ENCODE assay signal across 12 cellular contexts in the genomic region with DNA sequence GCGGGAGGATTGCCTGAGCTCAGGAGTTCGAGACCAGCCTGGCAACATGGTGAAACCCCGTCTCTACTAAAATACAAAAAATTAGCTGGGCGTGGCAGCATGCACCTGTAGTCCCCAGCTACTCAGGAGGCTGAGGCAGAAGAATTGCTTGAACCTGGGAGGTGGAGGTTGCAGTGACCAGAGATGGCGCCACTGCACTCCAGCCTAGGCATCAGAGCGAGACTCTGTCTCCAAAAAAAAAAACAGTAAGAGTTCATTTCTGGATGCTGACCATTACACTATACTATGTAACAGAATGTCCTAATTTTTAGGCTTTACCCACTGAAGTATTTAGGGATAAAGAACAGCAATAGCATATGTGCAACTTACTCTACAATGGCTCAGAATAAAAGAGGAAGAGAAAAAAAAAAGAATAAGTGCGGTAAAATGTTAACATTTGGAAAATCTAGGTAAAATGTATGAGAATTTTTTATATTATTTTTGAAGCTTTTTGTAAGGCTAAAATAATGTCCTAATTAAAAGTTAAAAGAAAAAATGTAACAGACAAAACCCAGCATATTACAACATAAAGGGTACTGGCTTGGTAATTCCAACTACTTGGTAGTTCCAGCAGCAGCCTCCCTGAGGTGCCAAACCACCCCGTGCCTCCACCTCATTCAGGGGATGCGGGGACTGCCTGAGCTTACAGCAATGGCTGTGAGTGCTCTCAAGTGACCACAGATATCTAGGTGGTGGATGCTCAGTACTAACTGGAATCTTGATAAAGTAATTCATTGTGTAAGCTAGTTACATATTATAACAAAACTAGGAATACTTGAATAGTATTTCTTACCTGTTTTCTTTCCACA. TPM values are rescaled to one million over a fixed set of nuclear protein-coding genes. Genes with fewer than 3 reads are reported as not detected.
A peak's percentile ranks its signal among the peaks of the same experiment; 100 is the strongest.
DNase-seq lines count a peak whose midpoint lies in the region; ATAC-seq and TF ChIP-seq lines count a peak whose summit lies in the region.
"Had no signal": no experiment of that assay in that cellular context is flagged by ENCODE, and none has a peak within 500 bp of the region (broad histone marks: within the 10 kb centered on the region; RNA-seq: fewer than 3 reads in every experiment).

No MANE protein-coding gene starts in this region.

- ATAC-seq in CD8-positive, alpha-beta T cell, result no peak
- ATAC-seq in activated T-cell treated with anti-CD3 and anti-CD28 coated beads, Interleukin-2, amount 50 U/mL, for 72 hours (replicated peaks in 1 of 2), result no peak
- ATAC-seq in HG03159 (IDR thresholded peaks at IDR 0.05; ENCODE audit: unreplicated experiment), result no peak

- H2BK5ac ChIP-seq in mesenchymal stem cell (ENCODE audit: low read depth, low read length, poor library complexity, severe bottlenecking), result no peak overlapping the region

- TF ChIP-seq EP300 in sigmoid colon (IDR thresholded peaks at IDR 0.05), result no peak

- peak; percentile 29 for TF ChIP-seq CTCF in CD8-positive, alpha-beta T cell (IDR thresholded peaks at IDR 0.05)
- TF ChIP-seq CTCF in sigmoid colon (IDR thresholded peaks at IDR 0.05), result no peak

- no peak overlapping the region for H3K18ac ChIP-seq in mesenchymal stem cell (ENCODE audit: low read depth in 1 of 2, low read length in 2 of 2)

- H3K36me3 Mint-ChIP-seq in CD8-positive, alpha-beta T cell, result peaks cover 72% of the 10 kb centered on the region
- peaks cover 3 to 20% of the 10 kb centered on the region in 2 donors for H3K36me3 Mint-ChIP-seq in activated T-cell treated with anti-CD3 and anti-CD28 coated beads, Interleukin-2, amount 50 U/mL, for 72 hours (ENCODE audit: insufficient read depth in 2 of 2)
- peaks cover 59% of the 10 kb centered on the region for H3K36me3 Mint-ChIP-seq in activated T-helper 2 cell treated with anti-CD3 and anti-CD28 coated beads, Interferon-gamma antibody, Interleukin-2, Interleukin-4, amounts not matched to agents 10 μg/mL and 5 μg/mL and 100 μg/mL, durations not matched to agents 14 hours and 24 hours and 36 hours (ENCODE audit: low read depth)

- no peak overlapping the region for H2BK120ac ChIP-seq in mesenchymal stem cell (ENCODE audit: low read depth, low read length)

- H3K4me3 Mint-ChIP-seq in CD8-positive, alpha-beta T cell, result no peak overlapping the region
- no peak overlapping the region for H3K4me3 Mint-ChIP-seq in activated T-cell treated with anti-CD3 and anti-CD28 coated beads, Interleukin-2, amount 50 U/mL, for 72 hours
- no peak overlapping the region for H3K4me3 Mint-ChIP-seq in activated T-helper 2 cell treated with anti-CD3 and anti-CD28 coated beads, Interferon-gamma antibody, Interleukin-2, Interleukin-4, amounts not matched to agents 10 μg/mL and 5 μg/mL and 100 μg/mL, durations not matched to agents 14 hours and 24 hours and 36 hours (ENCODE audit: low read depth)
- H3K4me3 Mint-ChIP-seq: activated naive CD8-positive, alpha-beta T cell; stimulated activated naive CD8-positive, alpha-beta T cell treated with anti-CD3 and anti-CD28 coated beads, Interleukin-15, Interleukin-2, amounts not matched to agents 100 ng/mL and 50 ng/mL, for 24 hours had no signal

- no peak overlapping the region for H3K23ac ChIP-seq in mesenchymal stem cell (ENCODE audit: low read length in 2 of 2)

- no peaks in the 10 kb centered on the region for H3K9me3 ChIP-seq in CD8-positive, alpha-beta T cell (ENCODE audit: low read length)
- H3K9me3 ChIP-seq in mesenchymal stem cell (ENCODE audit: control insufficient read depth, low read length) (no peaks in the 10 kb centered on the region), sigmoid colon (no peaks in the 10 kb centered on the region)
- H3K9me3 ChIP-seq: SJCRH30 had no signal

- H3K36me3 ChIP-seq in CD8-positive, alpha-beta T cell (ENCODE audit: insufficient read depth, low read length), result peaks cover 50% of the 10 kb centered on the region
- peaks cover 47 to 86% of the 10 kb centered on the region in 2 experiments for H3K36me3 ChIP-seq in mesenchymal stem cell (ENCODE audit: control insufficient read depth in 1 of 2, insufficient read depth in 2 of 2, low read depth in 1 of 2, low read length in 2 of 2)
- H3K36me3 ChIP-seq in sigmoid colon, result peaks cover 33 to 100% (median 61%) of the 10 kb centered on the region in 4 donors

- no peak overlapping the region for H2AFZ ChIP-seq in mesenchymal stem cell (ENCODE audit: low read depth, low read length)

- no peak overlapping the region for H2BK12ac ChIP-seq in mesenchymal stem cell (ENCODE audit: low read length in 2 of 2)

- POLR2A ChIA-PET in CD8-positive, alpha-beta T cell (lab: Charles Lee), result no interaction called here

- no peak overlapping the region for H3K14ac ChIP-seq in mesenchymal stem cell (ENCODE audit: low read length in 2 of 2)

- DNase-seq in CD8-positive, alpha-beta T cell, result peak in 2 of 7 experiments; percentile 17 to 37
- DNase-seq in KBM-7 (peak; percentile 40), mesenchymal stem cell (peak; percentile 7), dedifferentiated amniotic fluid mesenchymal stem cell (ENCODE audit: extremely low spot score) (no peak), sigmoid colon (no peak)
- DNase-seq in activated T-cell treated with anti-CD3 and anti-CD28 coated beads, Interleukin-2, amount 50 U/mL, for 72 hours, result peak; percentile 22 to 24
- no peak for DNase-seq in activated T-helper 2 cell treated with anti-CD3 and anti-CD28 coated beads, Interferon-gamma antibody, Interleukin-2, Interleukin-4, amounts not matched to agents 10 μg/mL and 5 μg/mL and 100 μg/mL, durations not matched to agents 14 hours and 24 hours and 36 hours (ENCODE audit: low spot score)
- DNase-seq: NCI-H1105 had no signal

- H3K4me1 ChIP-seq in CD8-positive, alpha-beta T cell (ENCODE audit: insufficient read depth, low read length), result no peaks in the 10 kb centered on the region
- H3K4me1 ChIP-seq in mesenchymal stem cell (ENCODE audit: control insufficient read depth, insufficient read depth, low read depth, low read length) (no peaks in the 10 kb centered on the region), sigmoid colon (no peaks in the 10 kb centered on the region)
- H3K4me1 ChIP-seq: SJCRH30 had no signal

- CTCF ChIA-PET in CD8-positive, alpha-beta T cell (lab: Charles Lee), result interaction anchor here (0.6 to 1.8 kb wide), 11 partner anchors 8 to 494 kb away, joined by 3 to 6 read pairs (median 3); no protein-coding TSS in a partner anchor

- peaks cover 2% of the 10 kb centered on the region for H3K4me1 Mint-ChIP-seq in CD8-positive, alpha-beta T cell (ENCODE audit: low read depth)
- no peaks in the 10 kb centered on the region for H3K4me1 Mint-ChIP-seq in activated T-cell treated with anti-CD3 and anti-CD28 coated beads, Interleukin-2, amount 50 U/mL, for 72 hours (ENCODE audit: low read depth)
- H3K4me1 Mint-ChIP-seq in activated T-helper 2 cell treated with anti-CD3 and anti-CD28 coated beads, Interferon-gamma antibody, Interleukin-2, Interleukin-4, amounts not matched to agents 10 μg/mL and 5 μg/mL and 100 μg/mL, durations not matched to agents 14 hours and 24 hours and 36 hours (ENCODE audit: low read depth), result peaks cover 3% of the 10 kb centered on the region

- H3K27ac ChIP-seq in CD8-positive, alpha-beta T cell (ENCODE audit: low read depth, low read length), result no peak overlapping the region
- H3K27ac ChIP-seq in mesenchymal stem cell (ENCODE audit: low read length, poor library complexity, severe bottlenecking), result no peak overlapping the region
- H3K27ac ChIP-seq in sigmoid colon, result no peak overlapping the region
- H3K27ac ChIP-seq: SJCRH30 had no signal

- no peak for TF ChIP-seq POLR2A in sigmoid colon (IDR thresholded peaks at IDR 0.05)

- H4K91ac ChIP-seq in mesenchymal stem cell (ENCODE audit: low read length), result no peak overlapping the region

- H3K4ac ChIP-seq in mesenchymal stem cell (ENCODE audit: low read depth in 1 of 2, low read length in 2 of 2), result no peak overlapping the region

- no peak overlapping the region for H3K4me3 ChIP-seq in CD8-positive, alpha-beta T cell (ENCODE audit: low read depth, low read length)
- H3K4me3 ChIP-seq in mesenchymal stem cell (ENCODE audit: insufficient read depth in 1 of 2, low read depth in 1 of 2, low read length in 2 of 2) (no peak overlapping the region), sigmoid colon (no peak overlapping the region)
- H3K4me3 ChIP-seq: SJCRH30 had no signal

- H3K9ac ChIP-seq in mesenchymal stem cell (ENCODE audit: low read length), result no peak overlapping the region

- peaks cover 25% of the 10 kb centered on the region for H3K79me1 ChIP-seq in mesenchymal stem cell (replicated peaks; ENCODE audit: low read length, poor library complexity, severe bottlenecking)

- intact Hi-C loops in CD8-positive, alpha-beta T cell (cut with DNase I, micrococcal nuclease), result loop anchor here in 1 of 2 experiments (1.0 kb wide), 1 partner anchor 40 kb away; no protein-coding TSS in a partner anchor
- intact Hi-C loops in sigmoid colon (cut with DNase I), result no loop called here
- intact Hi-C loops in activated T-helper 2 cell treated with anti-CD3 and anti-CD28 coated beads, Interferon-gamma antibody, Interleukin-2, Interleukin-4, amounts not matched to agents 10 μg/mL and 5 μg/mL and 100 μg/mL, durations not matched to agents 14 hours and 24 hours and 36 hours (cut with micrococcal nuclease), result no loop called here

- H2AK5ac ChIP-seq in mesenchymal stem cell (ENCODE audit: low read length, severe bottlenecking), result no peak overlapping the region

- H3K4me2 ChIP-seq in mesenchymal stem cell (ENCODE audit: low read length, poor library complexity, severe bottlenecking), result no peak overlapping the region

- no peaks in the 10 kb centered on the region for H3K27me3 Mint-ChIP-seq in CD8-positive, alpha-beta T cell (ENCODE audit: low read depth)
- no peaks in the 10 kb centered on the region for H3K27me3 Mint-ChIP-seq in activated T-cell treated with anti-CD3 and anti-CD28 coated beads, Interleukin-2, amount 50 U/mL, for 72 hours (ENCODE audit: low read depth)
- no peaks in the 10 kb centered on the region for H3K27me3 Mint-ChIP-seq in activated T-helper 2 cell treated with anti-CD3 and anti-CD28 coated beads, Interferon-gamma antibody, Interleukin-2, Interleukin-4, amounts not matched to agents 10 μg/mL and 5 μg/mL and 100 μg/mL, durations not matched to agents 14 hours and 24 hours and 36 hours (ENCODE audit: low read depth)
- H3K27me3 Mint-ChIP-seq: activated naive CD8-positive, alpha-beta T cell; stimulated activated naive CD8-positive, alpha-beta T cell treated with anti-CD3 and anti-CD28 coated beads, Interleukin-15, Interleukin-2, amounts not matched to agents 100 ng/mL and 50 ng/mL, for 24 hours had no signal

- H3K27ac Mint-ChIP-seq in CD8-positive, alpha-beta T cell, result no peak overlapping the region
- no peak overlapping the region for H3K27ac Mint-ChIP-seq in activated T-cell treated with anti-CD3 and anti-CD28 coated beads, Interleukin-2, amount 50 U/mL, for 72 hours
- H3K27ac Mint-ChIP-seq in activated T-helper 2 cell treated with anti-CD3 and anti-CD28 coated beads, Interferon-gamma antibody, Interleukin-2, Interleukin-4, amounts not matched to agents 10 μg/mL and 5 μg/mL and 100 μg/mL, durations not matched to agents 14 hours and 24 hours and 36 hours, result no peak overlapping the region
- H3K27ac Mint-ChIP-seq: activated naive CD8-positive, alpha-beta T cell; stimulated activated naive CD8-positive, alpha-beta T cell treated with anti-CD3 and anti-CD28 coated beads, Interleukin-15, Interleukin-2, amounts not matched to agents 100 ng/mL and 50 ng/mL, for 24 hours had no signal

- WGBS in mesenchymal stem cell, result 90% methylated on average over 7 of the region's 9 CpGs
- 83 to 91% methylated on average over 9 of the region's 9 CpGs for WGBS in sigmoid colon, 2 donors

- in situ Hi-C loops in KBM-7 (cut with MboI; ENCODE audit: low pct_unique_long_range_greater_than_20kb, low sequenced_read_pairs), result no loop called here

- H3K9me3 Mint-ChIP-seq in CD8-positive, alpha-beta T cell, result no peaks in the 10 kb centered on the region
- no peaks in the 10 kb centered on the region for H3K9me3 Mint-ChIP-seq in activated T-cell treated with anti-CD3 and anti-CD28 coated beads, Interleukin-2, amount 50 U/mL, for 72 hours
- H3K9me3 Mint-ChIP-seq in activated T-helper 2 cell treated with anti-CD3 and anti-CD28 coated beads, Interferon-gamma antibody, Interleukin-2, Interleukin-4, amounts not matched to agents 10 μg/mL and 5 μg/mL and 100 μg/mL, durations not matched to agents 14 hours and 24 hours and 36 hours, result no peaks in the 10 kb centered on the region
- H3K9me3 Mint-ChIP-seq: stimulated activated naive CD8-positive, alpha-beta T cell treated with anti-CD3 and anti-CD28 coated beads, Interleukin-15, Interleukin-2, amounts not matched to agents 100 ng/mL and 50 ng/mL, for 24 hours had no signal

- H3K27me3 ChIP-seq in CD8-positive, alpha-beta T cell (ENCODE audit: insufficient read depth, low read length), result no peaks in the 10 kb centered on the region
- H3K27me3 ChIP-seq in mesenchymal stem cell (ENCODE audit: control insufficient read depth in 1 of 2, insufficient read depth in 1 of 2, low read length in 2 of 2) (no peaks in the 10 kb centered on the region), sigmoid colon (no peaks in the 10 kb centered on the region)
- H3K27me3 ChIP-seq: SJCRH30 had no signal

- no peak overlapping the region for H4K8ac ChIP-seq in mesenchymal stem cell (ENCODE audit: low read length)

- no peak overlapping the region for H2BK15ac ChIP-seq in mesenchymal stem cell (ENCODE audit: low read depth, poor library complexity, severe bottlenecking)

RNA-seq across cellular contexts. Expression of a gene that starts 10.9 kb away (rescaled TPM):
- 10 to 100 TPM; 94.1 to 96.3 TPM for total RNA-seq in CD8-positive, alpha-beta T cell
- 10 to 100 TPM; 77.7 to 89.0 TPM for total RNA-seq in activated T-cell treated with anti-CD3 and anti-CD28 coated beads, Interleukin-2, amount 50 U/mL, for 72 hours
- polyA plus RNA-seq in mesenchymal stem cell (2013, experiment 1 of 2), result 92.0 TPM
- 98.3 TPM for polyA plus RNA-seq in mesenchymal stem cell (2013, experiment 2 of 2)
- total RNA-seq in sigmoid colon, result 100 to 1,000 TPM in 1 of 4 donors, 10 to 100 TPM in 3; 56.8 to 105 (median 72.7) TPM
- polyA plus RNA-seq in sigmoid colon, result 10 to 100 TPM; 44.6 to 50.5 (median 48.3) TPM
- total RNA-seq in activated T-helper 2 cell treated with anti-CD3 and anti-CD28 coated beads, Interferon-gamma antibody, Interleukin-2, Interleukin-4, amounts not matched to agents 10 μg/mL and 5 μg/mL and 100 μg/mL, durations not matched to agents 14 hours and 24 hours and 36 hours, result 102 and 106 TPM in 2 replicates

RNA-seq across cellular contexts. Expression of a gene that starts 33.0 kb away (rescaled TPM):
- total RNA-seq in CD8-positive, alpha-beta T cell, result 1 to 10 TPM; 2.2 to 2.4 TPM
- 10 to 100 TPM in 1 of 2 donors, 1 to 10 TPM in 1; 8.7 to 11.0 TPM for total RNA-seq in activated T-cell treated with anti-CD3 and anti-CD28 coated beads, Interleukin-2, amount 50 U/mL, for 72 hours
- 0.48 TPM for polyA plus RNA-seq in mesenchymal stem cell (2013, experiment 1 of 2)
- 0.40 TPM for polyA plus RNA-seq in mesenchymal stem cell (2013, experiment 2 of 2)
- total RNA-seq in sigmoid colon, result 1 to 10 TPM; 4.3 to 5.8 (median 5.5) TPM
- 1 to 10 TPM in 2 of 3 donors, under 1 TPM in 1; 0.92 to 4.2 (median 1.9) TPM for polyA plus RNA-seq in sigmoid colon
- 8.1 and 9.5 TPM in 2 replicates for total RNA-seq in activated T-helper 2 cell treated with anti-CD3 and anti-CD28 coated beads, Interferon-gamma antibody, Interleukin-2, Interleukin-4, amounts not matched to agents 10 μg/mL and 5 μg/mL and 100 μg/mL, durations not matched to agents 14 hours and 24 hours and 36 hours

RNA-seq across cellular contexts. Expression of a gene that starts 33.2 kb away (rescaled TPM):
- total RNA-seq in CD8-positive, alpha-beta T cell, result 10 to 100 TPM; 13.4 to 14.6 TPM
- total RNA-seq in activated T-cell treated with anti-CD3 and anti-CD28 coated beads, Interleukin-2, amount 50 U/mL, for 72 hours, result 10 to 100 TPM; 27.3 to 29.2 TPM
- 29.8 TPM for polyA plus RNA-seq in mesenchymal stem cell (2013, experiment 1 of 2)
- polyA plus RNA-seq in mesenchymal stem cell (2013, experiment 2 of 2), result 28.1 TPM
- 100 to 1,000 TPM in 2 of 4 donors, 10 to 100 TPM in 2; 41.5 to 122 (median 78.7) TPM for total RNA-seq in sigmoid colon
- polyA plus RNA-seq in sigmoid colon, result 10 to 100 TPM; 10.8 to 28.6 (median 13.4) TPM
- total RNA-seq in activated T-helper 2 cell treated with anti-CD3 and anti-CD28 coated beads, Interferon-gamma antibody, Interleukin-2, Interleukin-4, amounts not matched to agents 10 μg/mL and 5 μg/mL and 100 μg/mL, durations not matched to agents 14 hours and 24 hours and 36 hours, result 27.7 and 30.4 TPM in 2 replicates

Comparison
In these comparisons a context has a peak if more than half of its experiments do, and no peak if none do; other contexts are left out.
1. DNase-seq: peak in KBM-7 (single experiment), activated T-cell treated with anti-CD3 and anti-CD28 coated beads, Interleukin-2, amount 50 U/mL, for 72 hours (2 of 2) and mesenchymal stem cell (single experiment); none in dedifferentiated amniotic fluid mesenchymal stem cell (single experiment), sigmoid colon (single experiment) and activated T-helper 2 cell treated with anti-CD3 and anti-CD28 coated beads, Interferon-gamma antibody, Interleukin-2, Interleukin-4, amounts not matched to agents 10 μg/mL and 5 μg/mL and 100 μg/mL, durations not matched to agents 14 hours and 24 hours and 36 hours (single experiment).